In the genomic region with DNA sequence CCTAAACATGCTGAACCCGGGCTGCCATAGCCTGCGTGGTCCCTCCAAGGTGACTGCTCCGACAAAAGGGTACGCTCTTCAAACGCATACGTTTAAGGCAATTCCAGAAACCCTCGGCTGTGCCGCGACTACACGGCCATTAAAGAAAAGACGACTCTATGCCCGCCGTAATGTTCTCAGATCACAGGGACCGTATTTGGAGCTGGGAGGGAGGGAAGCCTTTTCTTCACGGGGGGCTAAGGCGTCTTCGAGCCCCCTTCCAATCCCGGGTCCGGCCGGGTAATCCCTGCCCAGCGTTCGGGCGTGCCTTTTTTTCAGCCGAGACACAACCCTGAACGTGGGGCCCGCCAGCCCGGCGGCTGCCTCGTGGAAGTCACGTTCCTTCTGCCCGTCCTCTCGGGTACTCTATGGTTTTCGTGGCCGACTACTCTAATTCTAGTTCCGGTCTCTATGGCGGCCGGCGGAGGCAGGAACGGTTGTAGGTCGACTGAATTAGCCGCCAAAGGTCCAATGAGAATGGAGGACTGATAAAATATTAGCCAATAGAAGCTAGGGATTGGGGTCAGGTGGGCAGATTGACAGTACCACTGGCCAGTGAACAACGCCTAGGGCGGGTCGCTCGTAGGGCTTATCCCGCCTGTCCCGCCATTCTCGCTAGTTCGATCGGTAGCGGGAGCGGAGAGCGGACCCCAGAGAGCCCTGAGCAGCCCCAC, we compare ENCODE assay signal across 1 cellular context.
TF ChIP-seq lines count a peak whose summit lies in the region.

TSS of gene YBX1 (plus strand) at position 648 of the 713 bp plus-strand sequence. CDS start 148 bp downstream, outside the sequence.

TF ChIP-seq in HCT116, 20 proteins besides CTCF, POLR2A, EP300 and RAD21 (continued from another document):
- no peak for TF ChIP-seq REST (IDR thresholded peaks at IDR 0.05; ENCODE audit: low read depth)
